ENCODE assay signal across 29 cellular contexts in the genomic region with DNA sequence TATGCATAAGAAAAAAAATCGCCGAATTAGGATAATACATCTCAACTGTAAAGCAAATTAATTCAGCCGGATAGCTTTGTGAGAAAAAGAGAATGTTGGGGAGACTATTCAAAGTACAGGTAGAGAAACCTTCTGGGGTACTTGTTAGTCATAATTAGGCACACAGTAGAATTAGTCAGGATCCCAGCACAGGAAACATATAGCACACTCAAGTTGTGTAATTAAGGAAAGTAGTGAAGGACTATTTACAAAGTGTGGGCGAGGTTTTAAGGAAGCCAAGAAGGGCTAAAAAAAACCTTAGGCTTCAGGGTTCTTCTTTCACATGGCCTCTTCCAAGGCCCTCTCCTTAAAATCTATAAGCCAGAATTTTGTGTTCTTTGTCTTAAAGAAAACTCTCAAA.
DNase-seq lines count a peak whose midpoint lies in the region; ATAC-seq, FAIRE-seq and TF ChIP-seq lines count a peak whose summit lies in the region.
"Had no signal": no experiment of that assay in that cellular context is flagged by ENCODE, and none has a peak within 500 bp of the region (broad histone marks: within the 10 kb centered on the region; RNA-seq: fewer than 3 reads in every experiment).

No MANE protein-coding gene starts in this region.

- peak overlapping the region; percentile 25 for H3K4me3 Mint-ChIP-seq in MCF 10A (ENCODE audit: unreplicated experiment)
- no peak overlapping the region for H3K4me3 Mint-ChIP-seq in astrocyte (ENCODE audit: unreplicated experiment)
- H3K4me3 Mint-ChIP-seq: activated CD8-positive, alpha-beta T cell treated with anti-CD3 and anti-CD28 coated beads for 36 hours; activated naive CD8-positive, alpha-beta T cell; neural progenitor cell; T-helper 1 cell treated with Interleukin-12 subunit alpha and Interleukin-12 subunit beta and Interleukin-4 antibody, amounts not matched to agents 30 μg/mL and 1 μg/mL, for 36 hours had no signal

- H3K27me3 ChIP-seq in breast epithelium (no peaks in the 10 kb centered on the region), astrocyte (ENCODE audit: insufficient read depth, low read length) (no peaks in the 10 kb centered on the region), left lung (no peaks in the 10 kb centered on the region), WERI-Rb-1 (ENCODE audit: insufficient read depth, low read depth, severe bottlenecking) (no peaks in the 10 kb centered on the region)
- H3K27me3 ChIP-seq: ascending aorta, spleen had no signal

- TF ChIP-seq CTCF in MCF 10A (IDR thresholded peaks at IDR 0.05; ENCODE audit: unreplicated experiment) (no peak), breast epithelium (IDR thresholded peaks at IDR 0.05) (no peak), astrocyte (IDR thresholded peaks at IDR 0.05; ENCODE audit: insufficient read depth, low read depth, low read length) (no peak), left lung (IDR thresholded peaks at IDR 0.05) (no peak), WERI-Rb-1 (IDR thresholded peaks at IDR 0.05; ENCODE audit: low read depth, low read length) (no peak)

- no peak overlapping the region for H2AFZ ChIP-seq in astrocyte (ENCODE audit: low read depth, low read length)
- H2AFZ ChIP-seq: neural progenitor cell, parathyroid adenoma had no signal

- intact Hi-C loops in MCF 10A (cut with micrococcal nuclease) = no loop called here
- intact Hi-C loops in breast epithelium (cut with DNase I; ENCODE audit: low total_unique reads) = no loop called here
- intact Hi-C loops in left lung (cut with DNase I) = no loop called here
- intact Hi-C loops in sciatic nerve (cut with DNase I) = no loop called here

- no TSS peak for BruUV-seq in MCF 10A (replicated peaks; lab: Mats Ljungman, UMichigan)

- DNase-seq in MCF 10A (ENCODE audit: unreplicated experiment) (peak; percentile 91), breast epithelium (ENCODE audit: low spot score in 2 of 2) (no peak), astrocyte (ENCODE audit: low read depth) (no peak), left lung (no peak), WERI-Rb-1 (no peak), sciatic nerve (ENCODE audit: low spot score) (no peak), NCI-H69 (lab: John Stamatoyannopoulos, UW) (no peak)
- DNase-seq in effector CD8-positive, alpha-beta T cell (lab: John Stamatoyannopoulos, UW) = no peak
- DNase-seq: activated CD8-positive, alpha-beta T cell treated with anti-CD3 and anti-CD28 coated beads for 36 hours; activated effector memory CD4-positive, alpha-beta T cell treated with Interleukin-2 at 50 U/mL for 16 hours; central memory CD4-positive, alpha-beta T cell; dermis blood vessel endothelial cell; NCI-H1417; NCI-H2029 treated with DMSO at 0.1 percent for 48 hours; NCI-H2227 treated with DMSO at 0.1 percent for 48 hours; NCI-H526 treated with DMSO at 0.1 percent for 48 hours; RPMI8226; SK-N-SH; spleen; stimulated activated CD4-positive, alpha-beta T cell treated with anti-CD3 and anti-CD28 coated beads, Interleukin-4, amount 100 ng/mL, for 1 hour had no signal

- H3K9me3 Mint-ChIP-seq in MCF 10A (ENCODE audit: unreplicated experiment) = peaks cover 6% of the 10 kb centered on the region
- no peaks in the 10 kb centered on the region for H3K9me3 Mint-ChIP-seq in astrocyte (ENCODE audit: unreplicated experiment)
- H3K9me3 Mint-ChIP-seq: activated CD8-positive, alpha-beta T cell treated with anti-CD3 and anti-CD28 coated beads for 36 hours; neural progenitor cell; T-helper 1 cell treated with Interleukin-12 subunit alpha and Interleukin-12 subunit beta and Interleukin-4 antibody, amounts not matched to agents 30 μg/mL and 1 μg/mL, for 36 hours had no signal

- H3K36me3 Mint-ChIP-seq in MCF 10A (ENCODE audit: insufficient read depth, unreplicated experiment) = no peaks in the 10 kb centered on the region
- no peaks in the 10 kb centered on the region for H3K36me3 Mint-ChIP-seq in astrocyte (ENCODE audit: low read depth, unreplicated experiment)
- H3K36me3 Mint-ChIP-seq: activated naive CD8-positive, alpha-beta T cell; neural progenitor cell had no signal

- H3K79me2 ChIP-seq in astrocyte (ENCODE audit: insufficient read depth, low read length) = no peaks in the 10 kb centered on the region
- H3K79me2 ChIP-seq: parathyroid adenoma had no signal

- no peak for TF ChIP-seq POLR2A in breast epithelium (IDR thresholded peaks at IDR 0.05)

- H3K27me3 Mint-ChIP-seq in MCF 10A (ENCODE audit: insufficient read depth, unreplicated experiment) (no peaks in the 10 kb centered on the region), astrocyte (ENCODE audit: low read depth, unreplicated experiment) (peaks cover 13% of the 10 kb centered on the region)
- H3K27me3 Mint-ChIP-seq: activated CD8-positive, alpha-beta T cell treated with anti-CD3 and anti-CD28 coated beads for 36 hours; activated naive CD8-positive, alpha-beta T cell had no signal

- CTCF ChIA-PET in MCF 10A (lab: Yijun Ruan, JAX) = interaction anchor here (0.7 to 1.2 kb wide), 2 partner anchors 53 to 59 kb away, joined by 3 to 4 read pairs; no protein-coding TSS in a partner anchor

- POLR2A ChIA-PET in MCF 10A (lab: Yijun Ruan, JAX) = interaction anchor here (0.6 to 2.9 kb wide), 11 partner anchors 10 to 59 kb away, joined by 3 to 44 read pairs (median 4); no protein-coding TSS in a partner anchor

- H3K27ac Mint-ChIP-seq in MCF 10A (ENCODE audit: low read depth, unreplicated experiment) (peak overlapping the region; percentile 74), astrocyte (ENCODE audit: unreplicated experiment) (no peak overlapping the region)
- H3K27ac Mint-ChIP-seq: activated CD8-positive, alpha-beta T cell treated with anti-CD3 and anti-CD28 coated beads for 36 hours; activated naive CD8-positive, alpha-beta T cell; neural progenitor cell; T-helper 1 cell treated with Interleukin-12 subunit alpha and Interleukin-12 subunit beta and Interleukin-4 antibody, amounts not matched to agents 30 μg/mL and 1 μg/mL, for 36 hours had no signal

- no peaks in the 10 kb centered on the region for H3K36me3 ChIP-seq in breast epithelium
- no peaks in the 10 kb centered on the region for H3K36me3 ChIP-seq in astrocyte (ENCODE audit: insufficient read depth, low read length)
- no peaks in the 10 kb centered on the region for H3K36me3 ChIP-seq in left lung
- no peaks in the 10 kb centered on the region for H3K36me3 ChIP-seq in WERI-Rb-1
- H3K36me3 ChIP-seq: ascending aorta, neural progenitor cell, spleen had no signal

- no peak overlapping the region for H3K27ac ChIP-seq in breast epithelium
- no peak overlapping the region for H3K27ac ChIP-seq in astrocyte (ENCODE audit: low read depth, low read length)
- H3K27ac ChIP-seq in left lung = peak overlapping the region; percentile 60 to 78
- H3K27ac ChIP-seq in WERI-Rb-1 = no peak overlapping the region
- H3K27ac ChIP-seq: ascending aorta, neural progenitor cell, parathyroid adenoma had no signal

- H3K4me1 ChIP-seq in breast epithelium = no peaks in the 10 kb centered on the region
- H3K4me1 ChIP-seq in astrocyte (ENCODE audit: insufficient read depth, low read length) = no peaks in the 10 kb centered on the region
- peaks cover 0 to 26% of the 10 kb centered on the region in 2 donors for H3K4me1 ChIP-seq in left lung
- H3K4me1 ChIP-seq: ascending aorta, neural progenitor cell, parathyroid adenoma had no signal

- no peaks in the 10 kb centered on the region for H4K20me1 ChIP-seq in astrocyte (ENCODE audit: insufficient read depth, low read length)

- H3K4me2 ChIP-seq in astrocyte (ENCODE audit: low read length) = no peak overlapping the region
- H3K4me2 ChIP-seq: neural progenitor cell, SK-N-SH had no signal

- H3K9ac ChIP-seq in astrocyte (ENCODE audit: low read length) = no peak overlapping the region
- H3K9ac ChIP-seq: neural progenitor cell, parathyroid adenoma, SK-N-SH had no signal

- ATAC-seq in left lung (peak; percentile 86), sciatic nerve (no peak)
- ATAC-seq: activated CD8-positive, alpha-beta T cell treated with anti-CD3 and anti-CD28 coated beads for 36 hours had no signal

- H3K4me1 Mint-ChIP-seq in MCF 10A (ENCODE audit: insufficient read depth, unreplicated experiment) = peaks cover 29% of the 10 kb centered on the region
- no peaks in the 10 kb centered on the region for H3K4me1 Mint-ChIP-seq in astrocyte (ENCODE audit: low read depth, unreplicated experiment)
- H3K4me1 Mint-ChIP-seq: neural progenitor cell had no signal

- peak; percentile 9 for FAIRE-seq in astrocyte (lab: Jason Lieb, UNC)
- FAIRE-seq: A204.1, endometrium, G401.6, islet of Langerhans had no signal

- no peaks in the 10 kb centered on the region for H3K9me3 ChIP-seq in breast epithelium
- no peaks in the 10 kb centered on the region for H3K9me3 ChIP-seq in astrocyte (ENCODE audit: insufficient read depth, low read depth, low read length)
- H3K9me3 ChIP-seq in left lung = no peaks in the 10 kb centered on the region
- H3K9me3 ChIP-seq in WERI-Rb-1 (ENCODE audit: severe bottlenecking) = no peaks in the 10 kb centered on the region
- H3K9me3 ChIP-seq: ascending aorta, SK-N-SH, spleen had no signal

- no peak overlapping the region for H3K4me3 ChIP-seq in breast epithelium
- no peak overlapping the region for H3K4me3 ChIP-seq in astrocyte (ENCODE audit: insufficient read depth, low read depth, low read length)
- no peak overlapping the region for H3K4me3 ChIP-seq in left lung
- no peak overlapping the region for H3K4me3 ChIP-seq in WERI-Rb-1 (ENCODE audit: low read depth, low read length)
- H3K4me3 ChIP-seq: ascending aorta, neural progenitor cell, spleen had no signal

Comparison
In these comparisons a context has a peak if more than half of its experiments do, and no peak if none do; other contexts are left out.
1. H3K27ac ChIP-seq: peak in left lung (2 of 2); none in breast epithelium (0 of 2), astrocyte (single experiment) and WERI-Rb-1 (single experiment).